In the genomic region with DNA sequence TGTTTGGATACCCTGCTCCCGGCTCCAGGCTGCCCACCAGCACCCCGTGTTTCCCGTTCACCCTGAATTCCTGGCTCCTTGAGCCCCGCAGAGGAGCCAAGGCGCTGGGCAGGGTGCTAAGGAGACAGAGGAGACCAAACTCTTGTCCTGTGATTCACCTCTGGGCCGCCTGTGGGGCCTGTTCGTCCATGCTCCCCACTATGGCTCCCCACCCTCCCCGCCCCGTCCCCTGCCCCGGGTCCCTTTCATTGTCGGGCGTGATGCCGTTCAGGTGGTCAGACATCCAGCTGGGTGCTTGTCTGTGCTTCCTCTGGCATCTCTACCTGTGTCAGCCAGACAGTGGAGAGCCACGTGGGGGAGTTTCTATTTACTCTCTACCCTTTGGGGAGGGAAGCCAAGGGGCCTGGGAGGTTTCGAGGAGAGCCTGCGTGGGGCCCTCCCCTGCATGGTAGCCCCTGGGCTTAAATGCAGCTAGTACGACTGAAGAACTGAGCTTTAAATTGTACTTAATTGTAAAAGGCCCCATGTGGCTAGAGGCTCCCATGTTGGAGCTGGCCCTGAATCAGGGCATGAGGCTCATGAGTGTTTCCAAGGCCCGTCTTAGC, we compare ENCODE assay signal across 16 cellular contexts.
A peak's percentile ranks its signal among the peaks of the same experiment; 100 is the strongest.
DNase-seq lines count a peak whose midpoint lies in the region; ATAC-seq and TF ChIP-seq lines count a peak whose summit lies in the region.
"Had no signal": no experiment of that assay in that cellular context is flagged by ENCODE, and none has a peak within 500 bp of the region (broad histone marks: within the 10 kb centered on the region; RNA-seq: fewer than 3 reads in every experiment).

No MANE protein-coding gene starts in this region.

- H3K27me3 ChIP-seq in osteoblast (ENCODE audit: insufficient read depth, low read length): no peaks in the 10 kb centered on the region
- peaks cover 0 to 16% (median 0%) of the 10 kb centered on the region in 7 donors for H3K27me3 ChIP-seq in spleen (replicated peaks in 1 of 7)

- TF ChIP-seq CTCF in mesothelial cell of epicardium (IDR thresholded peaks at IDR 0.05; ENCODE audit: unreplicated experiment): no peak
- TF ChIP-seq CTCF in osteoblast (IDR thresholded peaks at IDR 0.05; ENCODE audit: extremely low read depth, low read depth, low read length): no peak
- no peak for TF ChIP-seq CTCF in spleen (IDR thresholded peaks at IDR 0.05 in 8 of 11, conservative IDR thresholded peaks at IDR 0.05 in 3 of 11)

- no peak overlapping the region for H3K4me3 Mint-ChIP-seq in mesothelial cell of epicardium
- H3K4me3 Mint-ChIP-seq in activated naive CD8-positive, alpha-beta T cell treated with anti-CD3 and anti-CD28 coated beads, Interleukin-2, amount 50 U/mL, for 24 hours: no peak overlapping the region
- H3K4me3 Mint-ChIP-seq: CD4-positive, alpha-beta memory T cell; GM23338; H9; HFFc6 had no signal

- peak overlapping the region; percentile 71 for H3K27ac Mint-ChIP-seq in mesothelial cell of epicardium
- H3K27ac Mint-ChIP-seq in activated naive CD8-positive, alpha-beta T cell treated with anti-CD3 and anti-CD28 coated beads, Interleukin-2, amount 50 U/mL, for 24 hours: no peak overlapping the region
- H3K27ac Mint-ChIP-seq: CD4-positive, alpha-beta memory T cell; GM23338; H9; HFFc6 had no signal

- TF ChIP-seq POLR2A in spleen (IDR thresholded peaks at IDR 0.05): no peak

- H3K36me3 ChIP-seq in osteoblast (ENCODE audit: insufficient read depth, low read length) (no peaks in the 10 kb centered on the region), spleen (no peaks in the 10 kb centered on the region)

- peaks cover 49% of the 10 kb centered on the region for H3K4me1 Mint-ChIP-seq in mesothelial cell of epicardium
- H3K4me1 Mint-ChIP-seq in activated naive CD8-positive, alpha-beta T cell treated with anti-CD3 and anti-CD28 coated beads, Interleukin-2, amount 50 U/mL, for 24 hours: no peaks in the 10 kb centered on the region
- H3K4me1 Mint-ChIP-seq: CD4-positive, alpha-beta memory T cell had no signal

- DNase-seq in mesothelial cell of epicardium (ENCODE audit: low spot score in 2 of 2, unreplicated experiment in 2 of 2): no peak
- peak; percentile 72 for DNase-seq in osteoblast (ENCODE audit: insufficient read length, low spot score, missing footprints)
- no peak for DNase-seq in spleen
- DNase-seq in NOMO-1 treated with dmso at 0.1 percent for 144 hours (lab: John Stamatoyannopoulos, UW; ENCODE audit: unreplicated experiment): no peak
- DNase-seq in stimulated activated naive CD4-positive, alpha-beta T cell treated with Interleukin-2 at 50 U/mL for 16 hours (lab: John Stamatoyannopoulos, UW): no peak
- DNase-seq in activated naive CD8-positive, alpha-beta T cell treated with anti-CD3 and anti-CD28 coated beads, Interleukin-2, amount 50 U/mL, for 24 hours: no peak
- DNase-seq: Calu3; CD4-positive, alpha-beta memory T cell; COR-L47; DMS53; DMS79 treated with DMSO at 0.1 percent for 48 hours; GF-D8; H9; HFFc6 had no signal

- H3K4me2 ChIP-seq in osteoblast (ENCODE audit: insufficient read depth, low read length): no peak overlapping the region
- H3K4me2 ChIP-seq: GM23338 had no signal

- no peaks in the 10 kb centered on the region for H3K27me3 Mint-ChIP-seq in mesothelial cell of epicardium (ENCODE audit: low read depth)
- peaks cover 12% of the 10 kb centered on the region for H3K27me3 Mint-ChIP-seq in activated naive CD8-positive, alpha-beta T cell treated with anti-CD3 and anti-CD28 coated beads, Interleukin-2, amount 50 U/mL, for 24 hours

- H3K4me1 ChIP-seq in osteoblast (ENCODE audit: insufficient read depth, low read length) (peaks cover 13% of the 10 kb centered on the region), spleen (peaks cover 6 to 92% (median 52%) of the 10 kb centered on the region in 6 donors)

- no peak for ATAC-seq in activated naive CD8-positive, alpha-beta T cell treated with anti-CD3 and anti-CD28 coated beads, Interleukin-2, amount 50 U/mL, for 24 hours
- ATAC-seq: GM23338, HCT116 had no signal

- intact Hi-C loops in spleen (cut with DNase I; ENCODE audit: low total_unique reads): no loop called here

- 67 to 81% (median 79%) methylated on average over 16 to 18 of the region's 18 CpGs for WGBS in spleen, 5 donors

- no peak overlapping the region for H3K27ac ChIP-seq in osteoblast (ENCODE audit: low read depth, low read length)
- peak overlapping the region; percentile 35 to 93 (median 88) for H3K27ac ChIP-seq in spleen

- no peaks in the 10 kb centered on the region for H3K36me3 Mint-ChIP-seq in mesothelial cell of epicardium
- no peaks in the 10 kb centered on the region for H3K36me3 Mint-ChIP-seq in activated naive CD8-positive, alpha-beta T cell treated with anti-CD3 and anti-CD28 coated beads, Interleukin-2, amount 50 U/mL, for 24 hours (ENCODE audit: low read depth)
- H3K36me3 Mint-ChIP-seq: CD4-positive, alpha-beta memory T cell had no signal

- no peaks in the 10 kb centered on the region for H3K9me3 Mint-ChIP-seq in mesothelial cell of epicardium
- H3K9me3 Mint-ChIP-seq in activated naive CD8-positive, alpha-beta T cell treated with anti-CD3 and anti-CD28 coated beads, Interleukin-2, amount 50 U/mL, for 24 hours: no peaks in the 10 kb centered on the region
- H3K9me3 Mint-ChIP-seq: CD4-positive, alpha-beta memory T cell; GM23338; H9; HFFc6 had no signal

- no peaks in the 10 kb centered on the region for H3K9me3 ChIP-seq in osteoblast (ENCODE audit: low read depth, low read length)
- no peaks in the 10 kb centered on the region for H3K9me3 ChIP-seq in spleen

- H3K4me3 ChIP-seq in osteoblast (ENCODE audit: insufficient read depth, low read length) (no peak overlapping the region), spleen (no peak overlapping the region)
- H3K4me3 ChIP-seq: GM23338 had no signal

- H4K20me1 ChIP-seq in osteoblast (ENCODE audit: insufficient read depth, low read length): no peaks in the 10 kb centered on the region

- no peak overlapping the region for H2AFZ ChIP-seq in osteoblast (ENCODE audit: low read length)
- H2AFZ ChIP-seq: GM23338 had no signal

- H3K79me2 ChIP-seq in osteoblast (ENCODE audit: insufficient read depth, low read length): peaks cover 11% of the 10 kb centered on the region
